Comparison of ENCODE assay signal across 19 cellular contexts in genomic region chr2:133791191-133791590, GRCh38.
DNase-seq lines count a peak whose midpoint lies in the region; ATAC-seq, FAIRE-seq and TF ChIP-seq lines count a peak whose summit lies in the region.
"Had no signal": no experiment of that assay in that cellular context is flagged by ENCODE, and none has a peak within 500 bp of the region (broad histone marks: within the 10 kb centered on the region; RNA-seq: fewer than 3 reads in every experiment).

No MANE protein-coding gene starts in this region.

- CTCF ChIA-PET in AG04449 (lab: Yijun Ruan, JAX): interaction anchor here (4.6 kb wide), 1 partner anchor 11 kb away, joined by 32 read pairs; no protein-coding TSS in a partner anchor

- TF ChIP-seq CTCF in AG04449 (IDR thresholded peaks at IDR 0.05; ENCODE audit: insufficient read depth, low read length, missing control alignments) (no peak), bronchial epithelial cell (IDR thresholded peaks at IDR 0.05; ENCODE audit: insufficient read depth, low read length, severe bottlenecking) (no peak), CD14-positive monocyte (IDR thresholded peaks at IDR 0.05) (no peak)

- POLR2A ChIA-PET in AG04449 (lab: Yijun Ruan, JAX): no interaction called here

- no peaks in the 10 kb centered on the region for H3K4me1 Mint-ChIP-seq in CD14-positive monocyte

- peak; percentile 44 for DNase-seq in AG04449 (ENCODE audit: low read depth, low spot score)
- peak; percentile 79 for DNase-seq in HT1080 (ENCODE audit: low read depth)
- DNase-seq in bronchial epithelial cell (ENCODE audit: low read depth): peak; percentile 26
- peak; percentile 85 for DNase-seq in kidney tubule cell (ENCODE audit: low spot score)
- DNase-seq in NCI-H1436 (lab: John Stamatoyannopoulos, UW): no peak
- DNase-seq in NCI-H510A treated with DMSO at 0.1 percent for 48 hours (lab: John Stamatoyannopoulos, UW): no peak
- DNase-seq in CD14-positive monocyte (ENCODE audit: low spot score): no peak
- DNase-seq: activated CD4-positive, alpha-beta memory T cell treated with anti-CD3 and anti-CD28 coated beads for 36 hours; amniotic stem cell; Caco-2; colonic mucosa; hypothalamus; left cardiac atrium; NCI-H1930; OCI-M1; small intestine; stimulated activated naive CD4-positive, alpha-beta T cell had no signal

- ATAC-seq in HG02885 (IDR thresholded peaks at IDR 0.05; ENCODE audit: poor library complexity, unreplicated experiment): no peak
- ATAC-seq: A549, left cardiac atrium had no signal

- peaks cover 0 to 2% (median 0%) of the 10 kb centered on the region in 3 donors for H3K27me3 Mint-ChIP-seq in CD14-positive monocyte (ENCODE audit: low read depth in 3 of 3)
- H3K27me3 Mint-ChIP-seq: activated CD4-positive, alpha-beta memory T cell treated with anti-CD3 and anti-CD28 coated beads for 36 hours had no signal

- H3K27me3 ChIP-seq in bronchial epithelial cell (ENCODE audit: control insufficient read depth, insufficient read depth, low read length): no peaks in the 10 kb centered on the region
- H3K27me3 ChIP-seq: colonic mucosa had no signal

- intact Hi-C loops in CD14-positive monocyte (cut with micrococcal nuclease): no loop called here

- no peak overlapping the region for H3K4me3 Mint-ChIP-seq in CD14-positive monocyte
- H3K4me3 Mint-ChIP-seq: activated CD4-positive, alpha-beta memory T cell treated with anti-CD3 and anti-CD28 coated beads for 36 hours had no signal

- H3K4me3 ChIP-seq in AG04449 (ENCODE audit: low read depth, low read length) (no peak overlapping the region), bronchial epithelial cell (ENCODE audit: low read depth, low read length) (no peak overlapping the region)
- H3K4me3 ChIP-seq: A549, colonic mucosa had no signal

- H3K36me3 Mint-ChIP-seq in CD14-positive monocyte: no peaks in the 10 kb centered on the region
- H3K36me3 Mint-ChIP-seq: activated CD4-positive, alpha-beta memory T cell treated with anti-CD3 and anti-CD28 coated beads for 36 hours had no signal

- FAIRE-seq in bronchial epithelial cell (lab: Jason Lieb, UNC): no peak
- FAIRE-seq: A549, small intestine had no signal

- H3K36me3 ChIP-seq in bronchial epithelial cell (ENCODE audit: control insufficient read depth, insufficient read depth, low read length): no peaks in the 10 kb centered on the region
- H3K36me3 ChIP-seq: colonic mucosa had no signal

- H3K27ac Mint-ChIP-seq in CD14-positive monocyte: peak overlapping the region in 2 of 7 donors; percentile 11 to 39
- H3K27ac Mint-ChIP-seq: activated CD4-positive, alpha-beta memory T cell treated with anti-CD3 and anti-CD28 coated beads for 36 hours had no signal

- peaks cover 0 to 18% (median 6%) of the 10 kb centered on the region in 7 donors for H3K9me3 Mint-ChIP-seq in CD14-positive monocyte

Comparison
In these comparisons a context has a peak if more than half of its experiments do, and no peak if none do; other contexts are left out.
1. DNase-seq: peak in AG04449 (single experiment), HT1080 (single experiment), bronchial epithelial cell (single experiment) and kidney tubule cell (single experiment); none in NCI-H1436 (single experiment), NCI-H510A treated with DMSO at 0.1 percent for 48 hours (single experiment) and CD14-positive monocyte (single experiment).